In the genomic region with DNA sequence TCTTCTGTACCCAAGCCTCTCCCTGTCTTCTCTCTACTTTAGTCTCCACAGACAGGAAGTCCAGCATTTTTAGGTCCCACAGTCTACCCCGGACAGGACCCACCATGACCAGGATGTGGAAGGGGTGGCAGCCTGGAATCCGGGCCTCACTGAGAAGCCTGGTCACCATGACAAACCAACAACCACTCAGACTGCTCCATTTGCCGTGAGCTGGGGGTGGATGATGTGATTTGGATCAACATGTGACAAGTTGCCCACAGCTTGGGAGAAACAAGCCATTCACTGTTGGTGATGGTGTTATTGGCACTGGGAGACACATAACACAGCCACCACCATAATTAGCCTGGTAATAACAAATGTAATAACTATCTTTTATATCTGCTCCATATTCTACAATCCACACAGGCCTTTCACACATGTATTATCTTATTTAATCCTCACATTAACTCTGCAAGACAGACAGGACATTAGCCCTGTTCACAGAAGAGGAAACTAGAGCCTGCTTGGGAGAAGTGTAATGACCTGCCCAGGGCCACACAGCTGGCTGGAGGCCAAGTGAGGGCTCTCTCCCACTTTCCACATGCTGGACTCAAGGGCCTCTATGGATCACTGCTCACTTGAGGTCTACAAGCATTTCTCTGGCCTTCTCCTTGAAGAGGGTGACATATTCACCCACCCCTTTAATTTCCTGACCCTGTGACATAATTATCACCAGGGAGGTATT, we compare ENCODE assay signal across 12 cellular contexts. TPM values are rescaled to one million over a fixed set of nuclear protein-coding genes. Genes with fewer than 3 reads are reported as not detected.
A peak's percentile ranks its signal among the peaks of the same experiment; 100 is the strongest.
DNase-seq lines count a peak whose midpoint lies in the region; ATAC-seq and TF ChIP-seq lines count a peak whose summit lies in the region.
"Had no signal": no experiment of that assay in that cellular context is flagged by ENCODE, and none has a peak within 500 bp of the region (broad histone marks: within the 10 kb centered on the region; RNA-seq: fewer than 3 reads in every experiment).

No MANE protein-coding gene starts in this region.

- no peaks in the 10 kb centered on the region for H3K79me2 ChIP-seq in mammary epithelial cell (ENCODE audit: insufficient read depth, low read length)

- H3K9me3 ChIP-seq in esophagus muscularis mucosa = no peaks in the 10 kb centered on the region
- H3K9me3 ChIP-seq in gastrocnemius medialis = no peaks in the 10 kb centered on the region
- no peaks in the 10 kb centered on the region for H3K9me3 ChIP-seq in MG63
- no peaks in the 10 kb centered on the region for H3K9me3 ChIP-seq in mammary epithelial cell (replicated peaks; ENCODE audit: insufficient read depth, low read length)

- H3K4me1 ChIP-seq in esophagus muscularis mucosa = peaks cover 87 to 91% (median 90%) of the 10 kb centered on the region in 4 donors
- peaks cover 92 to 99% of the 10 kb centered on the region in 2 donors for H3K4me1 ChIP-seq in gastrocnemius medialis
- no peaks in the 10 kb centered on the region for H3K4me1 ChIP-seq in mammary epithelial cell (ENCODE audit: insufficient read depth, low read length)
- H3K4me1 ChIP-seq: neural progenitor cell had no signal

- H3K4me3 ChIP-seq in esophagus muscularis mucosa (no peak overlapping the region), gastrocnemius medialis (no peak overlapping the region), MG63 (no peak overlapping the region), mammary epithelial cell (replicated peaks in 1 of 3; ENCODE audit: insufficient read depth in 1 of 3, low read depth in 2 of 3, low read length in 3 of 3) (no peak overlapping the region)
- H3K4me3 ChIP-seq: neural progenitor cell had no signal

- peaks cover 0 to 2% (median 1%) of the 10 kb centered on the region in 3 donors for H3K27me3 Mint-ChIP-seq in CD14-positive monocyte (ENCODE audit: low read depth in 3 of 3)

- ATAC-seq in gastrocnemius medialis = no peak
- ATAC-seq in GM19397 (IDR thresholded peaks at IDR 0.05; ENCODE audit: unreplicated experiment) = no peak
- no peak for ATAC-seq in HG02798 (IDR thresholded peaks at IDR 0.05; ENCODE audit: poor library complexity, unreplicated experiment)

- H3K9me3 Mint-ChIP-seq in CD14-positive monocyte = peaks cover 0 to 2% (median 0%) of the 10 kb centered on the region in 7 donors
- H3K9me3 Mint-ChIP-seq: neural progenitor cell had no signal

- H3K9ac ChIP-seq in mammary epithelial cell (ENCODE audit: insufficient read depth, low read length) = no peak overlapping the region
- H3K9ac ChIP-seq: neural progenitor cell had no signal

- H3K4me2 ChIP-seq in mammary epithelial cell (ENCODE audit: insufficient read depth, low read depth, low read length) = no peak overlapping the region
- H3K4me2 ChIP-seq: neural progenitor cell had no signal

- no peak overlapping the region for H2AFZ ChIP-seq in mammary epithelial cell (ENCODE audit: low read depth, low read length)
- H2AFZ ChIP-seq: neural progenitor cell had no signal

- no peak for TF ChIP-seq POLR2A in esophagus muscularis mucosa (IDR thresholded peaks at IDR 0.05; ENCODE audit: low read depth)
- TF ChIP-seq POLR2A in gastrocnemius medialis (IDR thresholded peaks at IDR 0.05) = no peak

- no peak for TF ChIP-seq EP300 in esophagus muscularis mucosa (IDR thresholded peaks at IDR 0.05)

- peak overlapping the region; percentile 18 to 73 (median 46) for H3K27ac Mint-ChIP-seq in CD14-positive monocyte
- H3K27ac Mint-ChIP-seq: neural progenitor cell had no signal

- H3K36me3 ChIP-seq in esophagus muscularis mucosa = peaks cover 67 to 100% (median 99%) of the 10 kb centered on the region in 4 donors
- peaks cover 5 to 96% of the 10 kb centered on the region in 2 donors for H3K36me3 ChIP-seq in gastrocnemius medialis
- peaks cover 92% of the 10 kb centered on the region for H3K36me3 ChIP-seq in MG63
- H3K36me3 ChIP-seq in mammary epithelial cell (ENCODE audit: insufficient read depth, low read length) = peaks cover 11% of the 10 kb centered on the region
- H3K36me3 ChIP-seq: neural progenitor cell had no signal

- peaks cover 32% of the 10 kb centered on the region for H3K4me1 Mint-ChIP-seq in CD14-positive monocyte
- H3K4me1 Mint-ChIP-seq: neural progenitor cell had no signal

- H3K27me3 ChIP-seq in esophagus muscularis mucosa (no peaks in the 10 kb centered on the region), gastrocnemius medialis (no peaks in the 10 kb centered on the region), MG63 (no peaks in the 10 kb centered on the region), mammary epithelial cell (ENCODE audit: insufficient read depth, low read length) (no peaks in the 10 kb centered on the region)
- H3K27me3 ChIP-seq: neural progenitor cell had no signal

- TF ChIP-seq CTCF in CD14-positive monocyte (IDR thresholded peaks at IDR 0.05) (no peak), esophagus muscularis mucosa (IDR thresholded peaks at IDR 0.05) (no peak), gastrocnemius medialis (IDR thresholded peaks at IDR 0.05 in 4 of 5, conservative IDR thresholded peaks at IDR 0.05 in 1 of 5) (no peak), mammary epithelial cell (conservative IDR thresholded peaks at IDR 0.05 in 1 of 2, IDR thresholded peaks at IDR 0.05 in 1 of 2; ENCODE audit: extremely low read depth in 1 of 2, insufficient read depth in 1 of 2, low read depth in 1 of 2, low read length in 2 of 2) (no peak)

- DNase-seq in CD14-positive monocyte (ENCODE audit: low spot score) = no peak
- peak; percentile 24 for DNase-seq in M059J (ENCODE audit: low read depth)
- no peak for DNase-seq in esophagus muscularis mucosa (ENCODE audit: extremely low spot score)
- DNase-seq in gastrocnemius medialis = peak in 1 of 2 donors; percentile 63
- DNase-seq in MG63 = no peak
- DNase-seq in mammary epithelial cell = no peak
- DNase-seq: amniotic stem cell, KBM-7, NCI-H82 had no signal

- peaks cover 95 to 99% of the 10 kb centered on the region in 2 donors for H3K36me3 Mint-ChIP-seq in CD14-positive monocyte

- H3K27ac ChIP-seq in esophagus muscularis mucosa (replicated peaks in 1 of 4) = peak overlapping the region; percentile 87 to 100 (median 91)
- peak overlapping the region; percentile 96 to 99 (median 98) for H3K27ac ChIP-seq in gastrocnemius medialis
- H3K27ac ChIP-seq in mammary epithelial cell (ENCODE audit: insufficient read depth, low read depth, low read length) = no peak overlapping the region
- H3K27ac ChIP-seq: neural progenitor cell had no signal

- dilution Hi-C loops in mammary epithelial cell (cut with HindIII; ENCODE audit: low sequenced_read_pairs) = no loop called here

- H3K4me3 Mint-ChIP-seq in CD14-positive monocyte = no peak overlapping the region
- H3K4me3 Mint-ChIP-seq: neural progenitor cell had no signal

- no peaks in the 10 kb centered on the region for H4K20me1 ChIP-seq in mammary epithelial cell (ENCODE audit: insufficient read depth, low read length)

- in situ Hi-C loops in gastrocnemius medialis (cut with MboI; ENCODE audit: low sequenced_read_pairs in 4 of 4) (loop anchor here in 1 of 4 donors (25.0 kb wide), 1 partner anchor 365 kb away; a partner anchor contains a TSS), mammary epithelial cell (cut with MboI; ENCODE audit: low sequenced_read_pairs in 2 of 2) (no loop called here)

- CTCF ChIA-PET in mammary epithelial cell (lab: Charles Lee; ENCODE audit: low non-redundant PET) = no interaction called here

- intact Hi-C loops in CD14-positive monocyte (cut with micrococcal nuclease) = loop anchor here in 1 of 2 donors (5.0 kb wide), 1 partner anchor 120 kb away; no protein-coding TSS in a partner anchor
- intact Hi-C loops in esophagus muscularis mucosa (cut with DNase I) = no loop called here
- intact Hi-C loops in gastrocnemius medialis (cut with DNase I; ENCODE audit: low total_unique reads) = no loop called here
- intact Hi-C loops in mammary epithelial cell (cut with micrococcal nuclease) = no loop called here

- WGBS in esophagus muscularis mucosa = 61% methylated on average over 2 of the region's 3 CpGs
- WGBS in mammary epithelial cell (ENCODE audit: low coverage, missing lambda C conversion rate) = 44% methylated on average over 3 of the region's 3 CpGs

- BruUV-seq in mammary epithelial cell (replicated peaks; lab: Mats Ljungman, UMichigan) = no TSS peak

RNA-seq across cellular contexts. Expression of a gene that starts 22.9 kb away (rescaled TPM):
- polyA plus RNA-seq in CD14-positive monocyte (1 to 10 TPM; 4.5 to 8.0 TPM), mammary epithelial cell (11.4 TPM)
- 10.6 and 26.3 TPM in 2 replicates for total RNA-seq in M059J (2014; rRNA removed; shearing (Covaris generic))
- total RNA-seq in esophagus muscularis mucosa (100 to 1,000 TPM in 3 of 4 donors, 10 to 100 TPM in 1; 78.0 to 138 (median 115) TPM), gastrocnemius medialis (100 to 1,000 TPM; 129 to 260 (median 168) TPM), mammary epithelial cell (10 to 100 TPM in 1 of 2 donors, 1 to 10 TPM in 1; 9.2 to 34.3 TPM)
- total RNA-seq in MG63 (2014; rRNA removed; shearing (Covaris generic); ENCODE audit: low replicate concordance) = 3.4 and 11.7 TPM in 2 replicates
- polyA minus RNA-seq in mammary epithelial cell = 9.6 TPM
